Comparison of ENCODE assay signal across 1 cellular context in genomic region chr12:47349102-47349769, GRCh38.
TF ChIP-seq lines count a peak whose summit lies in the region.

No MANE protein-coding gene starts in this region.

TF ChIP-seq in GM23338, 12 proteins besides CTCF, POLR2A, EP300 and RAD21 (continued from another document):
- TF ChIP-seq, protein P1, sequence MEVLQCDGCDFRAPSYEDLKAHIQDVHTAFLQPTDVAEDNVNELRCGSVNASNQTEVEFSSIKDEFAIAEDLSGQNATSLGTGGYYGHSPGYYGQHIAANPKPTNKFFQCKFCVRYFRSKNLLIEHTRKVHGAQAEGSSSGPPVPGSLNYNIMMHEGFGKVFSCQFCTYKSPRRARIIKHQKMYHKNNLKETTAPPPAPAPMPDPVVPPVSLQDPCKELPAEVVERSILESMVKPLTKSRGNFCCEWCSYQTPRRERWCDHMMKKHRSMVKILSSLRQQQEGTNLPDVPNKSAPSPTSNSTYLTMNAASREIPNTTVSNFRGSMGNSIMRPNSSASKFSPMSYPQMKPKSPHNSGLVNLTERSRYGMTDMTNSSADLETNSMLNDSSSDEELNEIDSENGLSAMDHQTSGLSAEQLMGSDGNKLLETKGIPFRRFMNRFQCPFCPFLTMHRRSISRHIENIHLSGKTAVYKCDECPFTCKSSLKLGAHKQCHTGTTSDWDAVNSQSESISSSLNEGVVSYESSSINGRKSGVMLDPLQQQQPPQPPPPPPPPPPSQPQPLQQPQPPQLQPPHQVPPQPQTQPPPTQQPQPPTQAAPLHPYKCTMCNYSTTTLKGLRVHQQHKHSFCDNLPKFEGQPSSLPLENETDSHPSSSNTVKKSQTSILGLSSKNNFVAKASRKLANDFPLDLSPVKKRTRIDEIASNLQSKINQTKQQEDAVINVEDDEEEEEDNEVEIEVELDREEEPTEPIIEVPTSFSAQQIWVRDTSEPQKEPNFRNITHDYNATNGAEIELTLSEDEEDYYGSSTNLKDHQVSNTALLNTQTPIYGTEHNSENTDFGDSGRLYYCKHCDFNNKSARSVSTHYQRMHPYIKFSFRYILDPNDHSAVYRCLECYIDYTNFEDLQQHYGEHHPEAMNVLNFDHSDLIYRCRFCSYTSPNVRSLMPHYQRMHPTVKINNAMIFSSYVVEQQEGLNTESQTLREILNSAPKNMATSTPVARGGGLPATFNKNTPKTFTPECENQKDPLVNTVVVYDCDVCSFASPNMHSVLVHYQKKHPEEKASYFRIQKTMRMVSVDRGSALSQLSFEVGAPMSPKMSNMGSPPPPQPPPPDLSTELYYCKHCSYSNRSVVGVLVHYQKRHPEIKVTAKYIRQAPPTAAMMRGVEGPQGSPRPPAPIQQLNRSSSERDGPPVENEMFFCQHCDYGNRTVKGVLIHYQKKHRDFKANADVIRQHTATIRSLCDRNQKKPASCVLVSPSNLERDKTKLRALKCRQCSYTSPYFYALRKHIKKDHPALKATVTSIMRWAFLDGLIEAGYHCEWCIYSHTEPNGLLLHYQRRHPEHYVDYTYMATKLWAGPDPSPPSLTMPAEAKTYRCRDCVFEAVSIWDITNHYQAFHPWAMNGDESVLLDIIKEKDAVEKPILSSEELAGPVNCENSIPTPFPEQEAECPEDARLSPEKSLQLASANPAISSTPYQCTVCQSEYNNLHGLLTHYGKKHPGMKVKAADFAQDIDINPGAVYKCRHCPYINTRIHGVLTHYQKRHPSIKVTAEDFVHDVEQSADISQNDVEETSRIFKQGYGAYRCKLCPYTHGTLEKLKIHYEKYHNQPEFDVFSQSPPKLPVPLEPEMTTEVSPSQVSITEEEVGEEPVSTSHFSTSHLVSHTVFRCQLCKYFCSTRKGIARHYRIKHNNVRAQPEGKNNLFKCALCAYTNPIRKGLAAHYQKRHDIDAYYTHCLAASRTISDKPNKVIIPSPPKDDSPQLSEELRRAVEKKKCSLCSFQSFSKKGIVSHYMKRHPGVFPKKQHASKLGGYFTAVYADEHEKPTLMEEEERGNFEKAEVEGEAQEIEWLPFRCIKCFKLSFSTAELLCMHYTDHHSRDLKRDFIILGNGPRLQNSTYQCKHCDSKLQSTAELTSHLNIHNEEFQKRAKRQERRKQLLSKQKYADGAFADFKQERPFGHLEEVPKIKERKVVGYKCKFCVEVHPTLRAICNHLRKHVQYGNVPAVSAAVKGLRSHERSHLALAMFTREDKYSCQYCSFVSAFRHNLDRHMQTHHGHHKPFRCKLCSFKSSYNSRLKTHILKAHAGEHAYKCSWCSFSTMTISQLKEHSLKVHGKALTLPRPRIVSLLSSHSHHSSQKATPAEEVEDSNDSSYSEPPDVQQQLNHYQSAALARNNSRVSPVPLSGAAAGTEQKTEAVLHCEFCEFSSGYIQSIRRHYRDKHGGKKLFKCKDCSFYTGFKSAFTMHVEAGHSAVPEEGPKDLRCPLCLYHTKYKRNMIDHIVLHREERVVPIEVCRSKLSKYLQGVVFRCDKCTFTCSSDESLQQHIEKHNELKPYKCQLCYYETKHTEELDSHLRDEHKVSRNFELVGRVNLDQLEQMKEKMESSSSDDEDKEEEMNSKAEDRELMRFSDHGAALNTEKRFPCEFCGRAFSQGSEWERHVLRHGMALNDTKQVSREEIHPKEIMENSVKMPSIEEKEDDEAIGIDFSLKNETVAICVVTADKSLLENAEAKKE (CRISPR knock-in tag; IDR thresholded peaks at IDR 0.05): no peak
- TF ChIP-seq EZH2phosphoT487 (IDR thresholded peaks at IDR 0.05; ENCODE audit: unreplicated experiment) (no peak), POLR2AphosphoS5 (IDR thresholded peaks at IDR 0.05; ENCODE audit: low read depth) (no peak), STAT1 (IDR thresholded peaks at IDR 0.05; ENCODE audit: unreplicated experiment) (no peak), CREB1 (CRISPR knock-in tag; IDR thresholded peaks at IDR 0.05; ENCODE audit: low read depth) (no peak), EZH2 (IDR thresholded peaks at IDR 0.05; ENCODE audit: low read depth, unreplicated experiment) (no peak)
- TF ChIP-seq, protein P2, sequence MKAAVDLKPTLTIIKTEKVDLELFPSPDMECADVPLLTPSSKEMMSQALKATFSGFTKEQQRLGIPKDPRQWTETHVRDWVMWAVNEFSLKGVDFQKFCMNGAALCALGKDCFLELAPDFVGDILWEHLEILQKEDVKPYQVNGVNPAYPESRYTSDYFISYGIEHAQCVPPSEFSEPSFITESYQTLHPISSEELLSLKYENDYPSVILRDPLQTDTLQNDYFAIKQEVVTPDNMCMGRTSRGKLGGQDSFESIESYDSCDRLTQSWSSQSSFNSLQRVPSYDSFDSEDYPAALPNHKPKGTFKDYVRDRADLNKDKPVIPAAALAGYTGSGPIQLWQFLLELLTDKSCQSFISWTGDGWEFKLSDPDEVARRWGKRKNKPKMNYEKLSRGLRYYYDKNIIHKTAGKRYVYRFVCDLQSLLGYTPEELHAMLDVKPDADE (IDR thresholded peaks at IDR 0.05): no peak
